Comparison of ENCODE assay signal across 11 cellular contexts in the genomic region with DNA sequence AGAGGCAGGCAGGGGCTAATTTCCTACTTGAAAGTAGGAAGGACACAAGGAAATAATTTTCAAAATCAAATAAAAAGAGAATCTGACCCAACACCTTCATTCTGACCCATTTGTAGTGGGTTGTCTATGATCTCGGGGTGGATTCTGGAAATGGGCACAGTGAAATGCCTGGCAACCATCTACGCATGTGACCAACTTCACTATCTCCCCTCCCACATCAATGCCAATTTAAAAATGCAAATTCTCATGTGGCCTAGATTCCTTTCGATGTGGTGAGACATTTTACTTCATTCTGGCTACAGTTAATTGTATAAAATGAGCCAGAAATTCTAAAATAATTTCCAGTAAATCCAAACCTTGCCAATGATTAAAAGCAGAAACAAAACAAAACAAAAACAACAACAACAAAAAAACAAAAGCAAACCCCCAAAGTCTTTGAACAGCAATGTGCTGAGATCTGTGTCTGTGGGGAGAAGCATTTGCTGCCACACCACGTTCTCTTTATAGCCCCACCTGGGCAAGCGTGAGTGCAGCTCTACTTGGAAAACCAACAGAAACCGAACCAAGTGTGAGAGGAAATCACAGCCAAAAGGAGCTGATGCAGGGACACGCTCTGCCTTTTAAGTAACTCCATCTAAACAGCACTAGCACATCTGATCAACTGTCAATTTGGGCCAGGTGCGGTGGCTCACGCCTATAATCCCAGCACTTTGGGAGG. TPM values are rescaled to one million over a fixed set of nuclear protein-coding genes. Genes with fewer than 3 reads are reported as not detected.
DNase-seq lines count a peak whose midpoint lies in the region; ATAC-seq and TF ChIP-seq lines count a peak whose summit lies in the region.
"Had no signal": no experiment of that assay in that cellular context is flagged by ENCODE, and none has a peak within 500 bp of the region (broad histone marks: within the 10 kb centered on the region; RNA-seq: fewer than 3 reads in every experiment).

No MANE protein-coding gene starts in this region.

- H2BK15ac ChIP-seq in H9 (ENCODE audit: low read depth, low read length) = no peak overlapping the region

- ATAC-seq in T-cell (replicated peaks in 1 of 4) (peak; percentile 13 to 41 (median 19)), GM18502 (IDR thresholded peaks at IDR 0.05; ENCODE audit: poor library complexity, unreplicated experiment) (no peak)

- no peak overlapping the region for H2AFZ ChIP-seq in H9 (ENCODE audit: low read length)

- no peak overlapping the region for H3K18ac ChIP-seq in H9 (ENCODE audit: insufficient read length, low read depth, low read length)

- H2BK12ac ChIP-seq in H9 (ENCODE audit: insufficient read length, low read depth, low read length) = no peak overlapping the region

- H4K91ac ChIP-seq in H9 (ENCODE audit: insufficient read length, low read depth, low read length) = no peak overlapping the region

- H3K4me2 ChIP-seq in H9 (ENCODE audit: insufficient read depth, insufficient read length, low read length) = no peak overlapping the region

- H3K9me3 ChIP-seq in H9 (ENCODE audit: control insufficient read depth, low read depth, low read length) = no peaks in the 10 kb centered on the region
- no peaks in the 10 kb centered on the region for H3K9me3 ChIP-seq in spleen

- H3K4me1 ChIP-seq in H9 (ENCODE audit: insufficient read depth, low read length) (peaks cover 3% of the 10 kb centered on the region; the same call in 1 of the 2 replicates), spleen (peaks cover 23 to 99% (median 53%) of the 10 kb centered on the region in 6 donors)

- H2AK5ac ChIP-seq in H9 (ENCODE audit: insufficient read length, low read length) = no peak overlapping the region

- H3K36me3 Mint-ChIP-seq in H9 (ENCODE audit: insufficient read depth in 1 of 3, low read depth in 3 of 3) (peaks cover 19 to 41% (median 37%) of the 10 kb centered on the region in 3 experiments), T-cell (peaks cover 48% of the 10 kb centered on the region), chondrocyte (ENCODE audit: low read depth) (peaks cover 32% of the 10 kb centered on the region), nephron progenitor cell (ENCODE audit: low read depth) (peaks cover 65% of the 10 kb centered on the region)

- no peaks in the 10 kb centered on the region for H3K23me2 ChIP-seq in H9 (ENCODE audit: insufficient read length, low read depth, low read length, poor library complexity, severe bottlenecking)

- no peak overlapping the region for H3K14ac ChIP-seq in H9 (ENCODE audit: insufficient read depth, low read length)

- H3K27ac Mint-ChIP-seq in H9 (peak overlapping the region in 2 of 3 experiments; percentile 63 to 66; a peak in 3 of 7 replicates), T-cell (peak overlapping the region; percentile 91 to 98), chondrocyte (ENCODE audit: unreplicated experiment) (no peak overlapping the region), nephron progenitor cell (no peak overlapping the region)

- H3K4ac ChIP-seq in H9 (ENCODE audit: low read depth, low read length) = no peak overlapping the region

- H2BK20ac ChIP-seq in H9 (ENCODE audit: low read depth, low read length, poor library complexity, severe bottlenecking) = no peak overlapping the region

- H3K79me1 ChIP-seq in H9 (ENCODE audit: insufficient read depth, low read depth, low read length, poor library complexity, severe bottlenecking) = no peaks in the 10 kb centered on the region

- H3K9ac ChIP-seq in H9 (ENCODE audit: extremely low read depth, insufficient read length, low read length) = no peak overlapping the region

- H3K36me3 ChIP-seq in spleen = peaks cover 0 to 83% (median 30%) of the 10 kb centered on the region in 6 donors

- no peak overlapping the region for H3K4me3 ChIP-seq in spleen

- H2BK120ac ChIP-seq in H9 (ENCODE audit: low read depth, low read length, poor library complexity, severe bottlenecking) = no peak overlapping the region

- H3K27ac ChIP-seq in H9 (ENCODE audit: insufficient read length, low read depth, low read length) (no peak overlapping the region), angular gyrus (ENCODE audit: low read depth, low read length) (peak overlapping the region; percentile 48), spleen (peak overlapping the region in 6 of 8 donors; percentile 51 to 96 (median 78))

- no peaks in the 10 kb centered on the region for H3K79me2 ChIP-seq in H9 (ENCODE audit: insufficient read depth, low read length)

- H3K27me3 ChIP-seq in H9 (ENCODE audit: insufficient read depth, low read length) (no peaks in the 10 kb centered on the region), spleen (replicated peaks in 1 of 7) (no peaks in the 10 kb centered on the region)

- H3K56ac ChIP-seq in H9 (ENCODE audit: insufficient read length, low read depth, low read length) = no peak overlapping the region

- no peak overlapping the region for H4K8ac ChIP-seq in H9 (replicated peaks; ENCODE audit: insufficient read length, low read depth, low read length)

- no peaks in the 10 kb centered on the region for H4K20me1 ChIP-seq in H9 (ENCODE audit: control insufficient read depth, insufficient read depth, insufficient read length)

- H3K4me1 Mint-ChIP-seq in H9 = peaks cover 18% of the 10 kb centered on the region in 2 experiments
- H3K4me1 Mint-ChIP-seq in T-cell = peaks cover 81 to 90% (median 85%) of the 10 kb centered on the region in 3 donors
- peaks cover 25% of the 10 kb centered on the region for H3K4me1 Mint-ChIP-seq in chondrocyte (ENCODE audit: low read depth)
- peaks cover 44% of the 10 kb centered on the region for H3K4me1 Mint-ChIP-seq in nephron progenitor cell

- TF ChIP-seq CTCF in H9 (conservative IDR thresholded peaks at IDR 0.05) = no peak
- no peak for TF ChIP-seq CTCF in spleen (IDR thresholded peaks at IDR 0.05 in 8 of 11, conservative IDR thresholded peaks at IDR 0.05 in 3 of 11)
- no peak for TF ChIP-seq CTCF in chondrocyte (IDR thresholded peaks at IDR 0.05)
- TF ChIP-seq CTCF in nephron progenitor cell (IDR thresholded peaks at IDR 0.05) = no peak

- no peak for DNase-seq in H9
- peak in 11 of 34 experiments; percentile 17 to 49 (median 24) for DNase-seq in T-cell
- peak; percentile 32 for DNase-seq in spleen
- DNase-seq in chondrocyte (ENCODE audit: low spot score) = no peak
- DNase-seq in DMS 273 (lab: John Stamatoyannopoulos, UW; ENCODE audit: unreplicated experiment) = no peak
- no peak for DNase-seq in nephron progenitor cell
- DNase-seq: DMS 273 treated with DMSO at 0.1 percent for 48 hours, NCI-H1417 treated with DMSO at 0.1 percent for 48 hours, NCI-H774 had no signal

- POLR2A ChIA-PET in T-cell (lab: Charles Lee) = interaction anchor here (0.7 kb wide), 3 partner anchors 20 to 113 kb away, joined by 4 to 7 read pairs (median 7); no protein-coding TSS in a partner anchor

- H3K9me3 Mint-ChIP-seq in H9 (no peaks in the 10 kb centered on the region; a peak in 1 of 5 replicates), T-cell (no peaks in the 10 kb centered on the region), chondrocyte (ENCODE audit: low read depth) (no peaks in the 10 kb centered on the region), nephron progenitor cell (no peaks in the 10 kb centered on the region)

- H3K23ac ChIP-seq in H9 (ENCODE audit: insufficient read length, low read depth, low read length) = no peak overlapping the region

- H3K4me3 Mint-ChIP-seq in H9 (no peak overlapping the region), T-cell (peak overlapping the region; percentile 0 to 61 (median 49)), chondrocyte (ENCODE audit: unreplicated experiment) (no peak overlapping the region), nephron progenitor cell (no peak overlapping the region)

- CTCF ChIA-PET in T-cell (lab: Charles Lee) = interaction anchor here (0.6 to 0.7 kb wide), 2 partner anchors 9 to 68 kb away, joined by 4 to 6 read pairs; no protein-coding TSS in a partner anchor

- no peak overlapping the region for H2BK5ac ChIP-seq in H9 (ENCODE audit: insufficient read length, low read length)

- H3K27me3 Mint-ChIP-seq in H9 (ENCODE audit: low read depth) = no peaks in the 10 kb centered on the region
- H3K27me3 Mint-ChIP-seq in T-cell = no peaks in the 10 kb centered on the region
- H3K27me3 Mint-ChIP-seq in chondrocyte (ENCODE audit: low read depth) = no peaks in the 10 kb centered on the region
- peaks cover 6% of the 10 kb centered on the region for H3K27me3 Mint-ChIP-seq in nephron progenitor cell (ENCODE audit: low read depth, poor library complexity)

- intact Hi-C loops in spleen (cut with DNase I; ENCODE audit: low total_unique reads) = no loop called here

- TF ChIP-seq POLR2A in spleen (IDR thresholded peaks at IDR 0.05) = no peak

- H4K5ac ChIP-seq in H9 (ENCODE audit: insufficient read length, low read depth, low read length) = no peak overlapping the region

- H3T11ph ChIP-seq in H9 (ENCODE audit: low read length) = no peak overlapping the region

- WGBS in H9 (ENCODE audit: extremely low coverage, insufficient read length, low lambda C conversion rate) = no CpG with 5 or more reads among the region's 9 CpGs
- 61 to 72% (median 65%) methylated on average over 9 of the region's 9 CpGs for WGBS in spleen, 5 donors

RNA-seq across cellular contexts. Expression of gene USP20, which starts 59.0 kb away (rescaled TPM):
- 17.3 and 20.9 TPM in 2 replicates for total RNA-seq in H9 (2021)
- total RNA-seq in T-cell = 100 to 1,000 TPM; 105 to 140 (median 125) TPM
- total RNA-seq in spleen = 10 to 100 TPM; 29.7 to 55.3 (median 39.4) TPM
- polyA plus RNA-seq in spleen = 10 to 100 TPM; 38.1 to 83.7 (median 67.6) TPM
- 21.3 to 29.6 TPM (median 23.9 TPM) in 3 replicates for total RNA-seq in chondrocyte

RNA-seq across cellular contexts. Expression of gene C9orf78, which starts 59.2 kb away (rescaled TPM):
- total RNA-seq in H9 (2021) (37.5 and 43.6 TPM in 2 replicates), T-cell (100 to 1,000 TPM in 1 of 5 donors, 10 to 100 TPM in 4; 80.5 to 112 (median 90.2) TPM), spleen (100 to 1,000 TPM in 1 of 7 donors, 10 to 100 TPM in 6; 35.6 to 105 (median 47.3) TPM), chondrocyte (37.3 to 45.7 TPM (median 37.7 TPM) in 3 replicates)
- 10 to 100 TPM; 51.5 to 68.9 (median 66.3) TPM for polyA plus RNA-seq in spleen

Comparison
In these comparisons a context has a peak if more than half of its experiments do, and no peak if none do; other contexts are left out.
1. H3K27ac Mint-ChIP-seq: peak in H9 (2 of 3) and T-cell (2 of 2); none in chondrocyte (single experiment) and nephron progenitor cell (single experiment).
2. H3K4me3 Mint-ChIP-seq: peak in T-cell (3 of 3); none in H9 (0 of 2), chondrocyte (single experiment) and nephron progenitor cell (single experiment).